15 cellular contexts compared by ENCODE assay signal in genomic region chr3:142663865-142664264, GRCh38.
"Had no signal": no experiment of that assay in that cellular context is flagged by ENCODE, and none has a peak within 500 bp of the region (broad histone marks: within the 10 kb centered on the region; RNA-seq: fewer than 3 reads in every experiment).

No MANE protein-coding gene starts in this region.

- ATAC-seq: activated CD4-positive, CD25-positive, alpha-beta regulatory T cell treated with anti-CD3 and anti-CD28 coated beads, Interleukin-2, amount 50 U/mL, for 24 hours; right cardiac atrium; stimulated activated naive CD8-positive, alpha-beta T cell treated with anti-CD3 and anti-CD28 coated beads, Interleukin-15, Interleukin-2, amounts not matched to agents 100 U/mL and 50 U/mL, for 24 hours had no signal

- H3K27ac ChIP-seq: left ventricle myocardium inferior, prostate gland, suprapubic skin, upper lobe of left lung had no signal

- H3K4me1 ChIP-seq: left ventricle myocardium inferior, prostate gland, suprapubic skin, upper lobe of left lung had no signal

- H3K27me3 ChIP-seq: suprapubic skin, upper lobe of left lung had no signal

- H3K4me3 ChIP-seq: left ventricle myocardium inferior, prostate gland, suprapubic skin, upper lobe of left lung had no signal

- H3K9me3 ChIP-seq: left ventricle myocardium inferior, prostate gland, suprapubic skin, upper lobe of left lung had no signal

- H3K36me3 ChIP-seq: left ventricle myocardium inferior, prostate gland, suprapubic skin, upper lobe of left lung had no signal

- DNase-seq: activated naive CD4-positive, alpha-beta T cell; activated naive CD8-positive, alpha-beta T cell treated with anti-CD3 and anti-CD28 coated beads, Interleukin-2, amount 10 ng/mL, durations not matched to agents 7 days and 5 days; cerebellar nuclear complex; dermis blood vessel endothelial cell; islet precursor cell; left ventricle myocardium inferior; nephron progenitor cell; occipital lobe; right cardiac atrium; stimulated activated CD4-positive, alpha-beta T cell treated with anti-CD3 and anti-CD28 coated beads, Interleukin-4, amount 100 ng/mL, for 4 hours; stimulated activated naive CD8-positive, alpha-beta T cell treated with anti-CD3 and anti-CD28 coated beads, Interleukin-15, Interleukin-2, amounts not matched to agents 100 U/mL and 50 U/mL, for 24 hours; upper lobe of left lung had no signal
